Comparison of ENCODE assay signal across 26 cellular contexts in genomic region chr4:1473718-1474117, GRCh38.
"Had no signal": no experiment of that assay in that cellular context is flagged by ENCODE, and none has a peak within 500 bp of the region (broad histone marks: within the 10 kb centered on the region; RNA-seq: fewer than 3 reads in every experiment).

No MANE protein-coding gene starts in this region.

- ATAC-seq: activated CD8-positive, alpha-beta T cell treated with anti-CD3 and anti-CD28 coated beads for 36 hours; activated T-cell treated with anti-CD3 and anti-CD28 coated beads, Interleukin-2, amount 50 U/mL, for 4 hours; left colon; lower lobe of right lung; naive thymus-derived CD8-positive, alpha-beta T cell; T-helper 17 cell had no signal

- H3K36me3 ChIP-seq: esophagus squamous epithelium, lower lobe of right lung, spleen, tibial nerve, vagina, WERI-Rb-1 had no signal

- H3K4me3 ChIP-seq: esophagus squamous epithelium, lower lobe of right lung, spleen, tibial nerve, vagina had no signal

- DNase-seq: activated CD4-positive, alpha-beta T cell treated with anti-CD3 and anti-CD28 coated beads, Interleukin-2, amount 50 U/mL, for 1 hour; activated CD8-positive, alpha-beta T cell treated with anti-CD3 and anti-CD28 coated beads for 36 hours; activated naive CD4-positive, alpha-beta T cell treated with Interleukin-2 at 50 U/mL for 16 hours; activated T-cell treated with anti-CD3 and anti-CD28 coated beads, Interleukin-2, amount 50 U/mL, for 4 hours; anterior cingulate cortex; dermis blood vessel endothelial cell; effector CD8-positive, alpha-beta T cell; esophagus squamous epithelium; foreskin melanocyte; left colon; lower lobe of right lung; mesenchymal stem cell; right cardiac atrium; stimulated activated naive CD4-positive, alpha-beta T cell; T1000; WERI-Rb-1 had no signal

- H3K27ac ChIP-seq: epithelial cell of prostate, esophagus squamous epithelium, lower lobe of right lung, spleen, tibial nerve, vagina, WERI-Rb-1 had no signal

- H3K4me1 ChIP-seq: lower lobe of right lung had no signal

- FAIRE-seq: bronchial epithelial cell, colon, endometrium, keratinocyte had no signal

- H3K9me3 ChIP-seq: esophagus squamous epithelium, lower lobe of right lung, vagina had no signal
